In the genomic region with DNA sequence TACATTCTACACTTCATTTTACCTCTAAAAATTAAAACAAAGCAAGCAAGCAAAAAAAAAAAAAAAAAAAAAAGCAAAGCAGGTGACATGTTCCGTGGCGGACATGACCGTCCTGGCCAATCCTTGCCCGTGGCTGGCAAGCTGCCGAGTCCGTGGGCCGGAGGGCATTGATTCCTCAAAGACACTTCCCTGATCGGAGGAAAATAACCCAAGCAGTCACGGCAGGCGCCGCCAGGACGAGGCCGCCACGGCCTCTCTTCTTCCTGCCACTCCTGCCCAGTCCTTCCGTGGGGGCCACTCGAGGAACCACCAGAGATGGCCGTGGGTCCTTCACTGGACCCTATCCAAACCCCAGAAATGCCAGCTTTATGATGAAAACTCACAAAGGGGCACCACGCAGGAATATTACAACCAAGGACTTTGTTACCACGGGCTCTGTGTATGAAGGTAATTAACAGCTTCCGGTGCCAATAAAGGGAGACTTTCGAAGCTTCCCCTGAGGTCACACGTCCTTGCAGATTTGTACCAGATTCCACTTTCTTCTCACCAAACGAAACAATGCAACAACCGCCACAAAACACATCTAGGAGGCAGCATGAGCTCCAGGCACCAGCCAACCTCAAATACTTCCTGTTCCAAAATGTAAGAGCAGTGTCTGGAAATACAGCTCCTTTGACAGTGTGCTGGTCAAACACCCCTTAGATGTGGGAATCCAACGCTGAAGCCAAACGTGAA, we compare ENCODE assay signal across 8 cellular contexts.
A peak's percentile ranks its signal among the peaks of the same experiment; 100 is the strongest.
DNase-seq lines count a peak whose midpoint lies in the region; TF ChIP-seq lines count a peak whose summit lies in the region.

No MANE protein-coding gene starts in this region.

- H3K27ac Mint-ChIP-seq in endodermal cell = peak overlapping the region; percentile 76

- TF ChIP-seq POLR2A in spleen (IDR thresholded peaks at IDR 0.05) = peak in 1 of 3 donors; percentile 14

- H3K36me3 ChIP-seq in endodermal cell (ENCODE audit: control insufficient read depth, insufficient read depth, low read length) = no peaks in the 10 kb centered on the region
- H3K36me3 ChIP-seq in spleen = peaks cover 0 to 27% (median 0%) of the 10 kb centered on the region in 6 donors
- no peaks in the 10 kb centered on the region for H3K36me3 ChIP-seq in SJCRH30

- no peaks in the 10 kb centered on the region for H3K9me3 Mint-ChIP-seq in endodermal cell

- intact Hi-C loops in spleen (cut with DNase I; ENCODE audit: low total_unique reads) = no loop called here

- H3K9me3 ChIP-seq in endodermal cell (ENCODE audit: control insufficient read depth, low read length) (no peaks in the 10 kb centered on the region), spleen (no peaks in the 10 kb centered on the region), SJCRH30 (replicated peaks) (no peaks in the 10 kb centered on the region)

- no peak overlapping the region for H3K4me3 Mint-ChIP-seq in endodermal cell

- peaks cover 34% of the 10 kb centered on the region for H3K4me1 Mint-ChIP-seq in endodermal cell

- no peaks in the 10 kb centered on the region for H3K36me3 Mint-ChIP-seq in endodermal cell (ENCODE audit: low read depth)

- H3K4me3 ChIP-seq in GM12865 (ENCODE audit: low read depth, low read length) (no peak overlapping the region), endodermal cell (ENCODE audit: low read length) (no peak overlapping the region), spleen (peak overlapping the region in 1 of 8 donors; percentile 35), SJCRH30 (no peak overlapping the region)

- TF ChIP-seq CTCF in GM12865 (IDR thresholded peaks at IDR 0.05; ENCODE audit: insufficient read depth, low read depth, low read length, missing control alignments) (no peak), endodermal cell (conservative IDR thresholded peaks at IDR 0.05) (no peak), spleen (IDR thresholded peaks at IDR 0.05 in 8 of 11, conservative IDR thresholded peaks at IDR 0.05 in 3 of 11) (no peak)

- DNase-seq in GM12865 (ENCODE audit: low read depth) = peak; percentile 30
- peak; percentile 37 for DNase-seq in SKM-1 (lab: John Stamatoyannopoulos, UW; ENCODE audit: unreplicated experiment)
- no peak for DNase-seq in endodermal cell
- peak; percentile 84 for DNase-seq in spleen
- DNase-seq in NCI-H748 (lab: John Stamatoyannopoulos, UW; ENCODE audit: unreplicated experiment) = no peak
- DNase-seq in SJCRH30 = no peak
- no peak for DNase-seq in HK-2 (ENCODE audit: unreplicated experiment)
- DNase-seq in NCI-H69 (lab: John Stamatoyannopoulos, UW) = no peak

- 92 to 93% methylated on average over 8 to 26 of the region's 26 CpGs for WGBS in endodermal cell (ENCODE audit: insufficient coverage in 1 of 2, insufficient read length in 1 of 2), 2 experiments
- WGBS in spleen, 5 donors = 24 to 36% (median 28%) methylated on average over 26 of the region's 26 CpGs

- no peaks in the 10 kb centered on the region for H3K27me3 Mint-ChIP-seq in endodermal cell (ENCODE audit: insufficient read depth)

- H3K27ac ChIP-seq in endodermal cell (ENCODE audit: low read depth, low read length) = no peak overlapping the region
- peak overlapping the region; percentile 8 to 83 (median 79) for H3K27ac ChIP-seq in spleen
- no peak overlapping the region for H3K27ac ChIP-seq in SJCRH30

- H3K27me3 ChIP-seq in endodermal cell (ENCODE audit: control insufficient read depth, insufficient read depth, low read length, poor library complexity, severe bottlenecking) (no peaks in the 10 kb centered on the region), spleen (replicated peaks in 1 of 7) (no peaks in the 10 kb centered on the region), SJCRH30 (no peaks in the 10 kb centered on the region)

- peaks cover 12% of the 10 kb centered on the region for H3K4me1 ChIP-seq in endodermal cell (ENCODE audit: control insufficient read depth, insufficient read depth, low read length)
- H3K4me1 ChIP-seq in spleen = peaks cover 10 to 92% (median 54%) of the 10 kb centered on the region in 6 donors
- H3K4me1 ChIP-seq in SJCRH30 = peaks cover 28% of the 10 kb centered on the region

- no peak overlapping the region for H3K9ac ChIP-seq in endodermal cell (ENCODE audit: extremely low read depth, low read length, poor library complexity, severe bottlenecking)

Comparison
In these comparisons a context has a peak if more than half of its experiments do, and no peak if none do; other contexts are left out.
1. DNase-seq: peak in GM12865 (single experiment), SKM-1 (single experiment) and spleen (single experiment); none in endodermal cell (single experiment), NCI-H748 (single experiment), SJCRH30 (0 of 2), HK-2 (single experiment) and NCI-H69 (single experiment).
2. H3K27ac ChIP-seq: peak in spleen (8 of 8); none in endodermal cell (single experiment) and SJCRH30 (single experiment).